7 cellular contexts compared by ENCODE assay signal in genomic region chr11:67265633-67266423, GRCh38. TPM values are rescaled to one million over a fixed set of nuclear protein-coding genes. Genes with fewer than 3 reads are reported as not detected.
DNase-seq lines count a peak whose midpoint lies in the region; ATAC-seq and TF ChIP-seq lines count a peak whose summit lies in the region.

No MANE protein-coding gene starts in this region.

- TF ChIP-seq CTCF in GM12875 (IDR thresholded peaks at IDR 0.05; ENCODE audit: borderline replicate concordance, insufficient read depth, low read depth, low read length) (peak; percentile 85), OCI-LY7 (conservative IDR thresholded peaks at IDR 0.05; ENCODE audit: low read length) (peak; percentile 72), fibroblast of mammary gland (conservative IDR thresholded peaks at IDR 0.05; ENCODE audit: control insufficient read depth, insufficient read depth, low read depth, low read length) (peak; percentile 27), nephron (IDR thresholded peaks at IDR 0.05; ENCODE audit: unreplicated experiment in 3 of 3) (peak; percentile 66 to 68 (median 68)), thoracic aorta (IDR thresholded peaks at IDR 0.05) (peak; percentile 73)

- peak; percentile 39 for ATAC-seq in HG03108 (IDR thresholded peaks at IDR 0.05; ENCODE audit: unreplicated experiment)
- peak; percentile 37 for ATAC-seq in thoracic aorta (ENCODE audit: insufficient number of reproducible peaks, low FRiP score, low read depth)

- H2AFZ ChIP-seq in OCI-LY7 (ENCODE audit: low read length) = peak overlapping the region; percentile 18; the same call in 1 of the 2 replicates

- H3K4me1 Mint-ChIP-seq in nephron = peaks cover 43% of the 10 kb centered on the region

- no peaks in the 10 kb centered on the region for H3K36me3 Mint-ChIP-seq in nephron (ENCODE audit: low read depth)

- intact Hi-C loops in OCI-LY7 (cut with micrococcal nuclease; ENCODE audit: unreplicated experiment) = loop anchor here (1.0 to 5.0 kb wide), 3 partner anchors 51 to 381 kb away; partner anchors contain the start of genes CDK2AP2 and PITPNM1

- no peaks in the 10 kb centered on the region for H3K9me2 ChIP-seq in OCI-LY7 (ENCODE audit: insufficient read depth, low read length)

- POLR2A ChIA-PET in OCI-LY7 (lab: Charles Lee) = interaction anchor here (1.1 kb wide), 1 partner anchor 22 kb away, joined by 4 read pairs; no protein-coding TSS in a partner anchor

- no peaks in the 10 kb centered on the region for H4K20me1 ChIP-seq in OCI-LY7 (ENCODE audit: insufficient read depth, low read length)

- H3K27me3 ChIP-seq in thoracic aorta (replicated peaks; ENCODE audit: insufficient read depth) = no peaks in the 10 kb centered on the region

- peak overlapping the region; percentile 60 to 79 (median 64) for H3K27ac Mint-ChIP-seq in nephron

- H3K36me3 ChIP-seq in OCI-LY7 (ENCODE audit: insufficient read depth, low read length) (peaks cover 41% of the 10 kb centered on the region), thoracic aorta (no peaks in the 10 kb centered on the region)

- H3K4me1 ChIP-seq in OCI-LY7 (ENCODE audit: insufficient read depth, low read length, poor library complexity, severe bottlenecking) (peaks cover 74% of the 10 kb centered on the region), thoracic aorta (ENCODE audit: control insufficient read depth in 1 of 2, low read depth in 2 of 2) (peaks cover 37 to 75% of the 10 kb centered on the region in 2 donors)

- H3K79me2 ChIP-seq in OCI-LY7 (ENCODE audit: insufficient read depth, low read depth, low read length) = peaks cover 42% of the 10 kb centered on the region

- CTCF ChIA-PET in OCI-LY7 (lab: Charles Lee; ENCODE audit: unreplicated experiment) = interaction anchor here (1.3 kb wide), 1 partner anchor 51 kb away, joined by 4 read pairs; no protein-coding TSS in a partner anchor

- peak overlapping the region; percentile 64 for H3K4me2 ChIP-seq in OCI-LY7 (ENCODE audit: low read length)

- H3K4me3 Mint-ChIP-seq in nephron = peak overlapping the region; percentile 85 to 88 (median 86)

- peaks cover 5% of the 10 kb centered on the region for H3K27me3 Mint-ChIP-seq in nephron (ENCODE audit: low read depth)

- peak; percentile 82 for DNase-seq in OCI-LY7 (ENCODE audit: low spot score)
- peak; percentile 75 for DNase-seq in activated T-helper 1 cell treated with Interleukin-2 at 50 U/mL for 16 hours (ENCODE audit: low read depth)
- DNase-seq in fibroblast of mammary gland (ENCODE audit: low read depth) = peak; percentile 44
- DNase-seq in thoracic aorta (ENCODE audit: low spot score) = no peak

- H3K27ac ChIP-seq in OCI-LY7 (ENCODE audit: low read depth, low read length, poor library complexity, severe bottlenecking) (peak overlapping the region; percentile 36), thoracic aorta (peak overlapping the region; percentile 49 to 72)

- peak overlapping the region; percentile 66 for H3K4me3 ChIP-seq in GM12875 (ENCODE audit: low read depth, low read length)
- peak overlapping the region; percentile 50 for H3K4me3 ChIP-seq in OCI-LY7 (ENCODE audit: low read depth, low read length, poor library complexity, severe bottlenecking)
- H3K4me3 ChIP-seq in fibroblast of mammary gland (ENCODE audit: control insufficient read depth, low read depth, low read length) = peak overlapping the region; percentile 29
- peak overlapping the region; percentile 46 for H3K4me3 ChIP-seq in thoracic aorta

- H3K9me3 ChIP-seq in OCI-LY7 (ENCODE audit: low read length) = no peaks in the 10 kb centered on the region
- H3K9me3 ChIP-seq in thoracic aorta = no peaks in the 10 kb centered on the region

- BruUV-seq in OCI-LY7 (replicated peaks; lab: Mats Ljungman, UMichigan) = no TSS peak

- H3K9me3 Mint-ChIP-seq in nephron = no peaks in the 10 kb centered on the region

RNA-seq across cellular contexts. Expression of gene GRK2, which starts 0.4 kb away (rescaled TPM):
- 379 and 397 TPM in 2 replicates for total RNA-seq in OCI-LY7 (2014; rRNA removed; shearing (Covaris generic))
- total RNA-seq in OCI-LY7 (2022) = 280 and 373 TPM in 2 replicates
- 10 to 100 TPM; 72.8 to 85.2 TPM for total RNA-seq in thoracic aorta

RNA-seq across cellular contexts. Expression of gene ANKRD13D, which starts 23.3 kb away (rescaled TPM):
- total RNA-seq in OCI-LY7 (2014; rRNA removed; shearing (Covaris generic)) = 101 and 136 TPM in 2 replicates
- total RNA-seq in OCI-LY7 (2022) (119 and 136 TPM in 2 replicates), thoracic aorta (100 to 1,000 TPM in 1 of 2 donors, 10 to 100 TPM in 1; 66.6 to 101 TPM)

RNA-seq across cellular contexts. Expression of gene SSH3, which starts 37.5 kb away (rescaled TPM):
- total RNA-seq in OCI-LY7 (2014; rRNA removed; shearing (Covaris generic)) = 8.4 and 9.2 TPM in 2 replicates
- 18.5 and 22.0 TPM in 2 replicates for total RNA-seq in OCI-LY7 (2022)
- 10 to 100 TPM; 39.4 to 59.0 TPM for total RNA-seq in thoracic aorta

Comparison
In these comparisons a context has a peak if more than half of its experiments do, and no peak if none do; other contexts are left out.
1. CTCF ChIP-seq: peak in every context shown above with its lines; median percentile 85 in GM12875; 73 in thoracic aorta; 72 in OCI-LY7; 68 in nephron; 27 in fibroblast of mammary gland.